Comparison of ENCODE assay signal across 8 cellular contexts in the genomic region with DNA sequence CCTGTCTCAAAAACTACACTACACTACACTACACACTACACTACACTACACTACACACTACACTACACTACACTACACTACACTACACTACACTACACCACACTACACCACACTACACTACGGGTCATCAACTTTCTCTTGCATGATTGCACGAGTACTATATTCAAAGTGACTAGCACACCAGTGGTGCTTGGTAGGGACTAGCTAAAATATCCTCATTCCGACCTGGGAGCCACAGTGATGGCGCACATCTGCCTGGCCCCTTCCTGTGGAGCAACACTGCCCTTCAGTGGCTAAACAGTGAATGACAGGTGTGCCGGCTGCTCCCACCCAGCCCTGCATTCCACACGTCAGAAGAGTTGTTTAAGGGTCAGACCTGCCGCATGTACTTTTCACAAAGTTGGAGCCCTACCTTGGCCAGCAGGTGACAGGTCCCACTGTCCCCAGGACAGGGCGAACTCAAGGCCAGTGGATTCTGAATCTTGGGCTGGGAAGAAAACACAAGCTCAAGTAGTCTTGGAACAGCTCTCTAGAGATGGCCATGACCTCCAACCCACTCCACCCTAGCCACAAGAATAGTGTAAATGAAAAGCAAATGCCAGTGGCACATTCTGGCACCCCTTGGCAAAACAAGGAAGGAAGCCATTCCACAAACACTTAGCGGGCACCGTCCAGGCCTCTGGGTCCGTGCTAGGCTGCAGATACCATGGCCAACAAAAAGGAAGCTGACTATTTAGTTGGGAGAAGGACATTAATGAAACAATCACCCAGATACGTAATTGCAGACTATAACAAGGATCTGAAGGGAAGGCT. TPM values are rescaled to one million over a fixed set of nuclear protein-coding genes. Genes with fewer than 3 reads are reported as not detected.
DNase-seq lines count a peak whose midpoint lies in the region; ATAC-seq and TF ChIP-seq lines count a peak whose summit lies in the region.

No MANE protein-coding gene starts in this region.

- H3K36me3 ChIP-seq in breast epithelium, result no peaks in the 10 kb centered on the region

- H3K4me3 ChIP-seq in AG04450 (ENCODE audit: low read depth, low read length) (no peak overlapping the region), breast epithelium (no peak overlapping the region)

- peak; percentile 72 for ATAC-seq in GM18861 (IDR thresholded peaks at IDR 0.05; ENCODE audit: unreplicated experiment)
- ATAC-seq in HG03064 (IDR thresholded peaks at IDR 0.05; ENCODE audit: low read depth, unreplicated experiment), result peak; percentile 86

- TF ChIP-seq POLR2A in breast epithelium (IDR thresholded peaks at IDR 0.05), result no peak

- POLR2A ChIA-PET in AG04450 (lab: Yijun Ruan, JAX), result interaction anchor here (0.5 to 1.6 kb wide), 11 partner anchors 24 to 1435 kb away, joined by 3 to 10 read pairs (median 5); a partner anchor contains a TSS

- CTCF ChIA-PET in AG04450 (lab: Charles Lee), result interaction anchor here (0.6 to 4.1 kb wide), 59 partner anchors 9 to 1001 kb away, joined by 3 to 59 read pairs (median 4); a partner anchor contains a TSS

- intact Hi-C loops in breast epithelium (cut with DNase I; ENCODE audit: low total_unique reads), result loop anchor here (10.0 kb wide), 1 partner anchor 328 kb away; no protein-coding TSS in a partner anchor

- H3K9me3 ChIP-seq in AG04450 (ENCODE audit: control insufficient read depth, insufficient read depth, low read length), result no peaks in the 10 kb centered on the region
- H3K9me3 ChIP-seq in breast epithelium, result no peaks in the 10 kb centered on the region

- no peak overlapping the region for H3K27ac ChIP-seq in AG04450 (ENCODE audit: low read depth, low read length)
- H3K27ac ChIP-seq in VCaP, result no peak overlapping the region
- H3K27ac ChIP-seq in breast epithelium, result peak overlapping the region in 1 of 2 donors; percentile 35

- DNase-seq in AG04450 (ENCODE audit: low read depth, low spot score) (peak; percentile 47), NCI-H2196 treated with DMSO at 0.1 percent for 48 hours (lab: John Stamatoyannopoulos, UW; ENCODE audit: unreplicated experiment) (peak; percentile 63), breast epithelium (ENCODE audit: low spot score in 2 of 2) (peak; percentile 67 to 70), kidney glomerular epithelial cell (lab: John Stamatoyannopoulos, UW) (peak; percentile 71)
- peak; percentile 73 to 76 for DNase-seq in stimulated activated CD4-positive, alpha-beta T cell treated with anti-CD3 and anti-CD28 coated beads, Interleukin-2, amount 100 ng/mL, for 24 hours

- no peaks in the 10 kb centered on the region for H3K4me1 ChIP-seq in breast epithelium

- TF ChIP-seq CTCF in AG04450 (IDR thresholded peaks at IDR 0.05; ENCODE audit: low read depth, low read length), result peak; percentile 97
- TF ChIP-seq CTCF in VCaP (conservative IDR thresholded peaks at IDR 0.05), result peak; percentile 94
- peak; percentile 88 to 98 (median 98) for TF ChIP-seq CTCF in breast epithelium (IDR thresholded peaks at IDR 0.05)

- H3K27me3 ChIP-seq in AG04450 (ENCODE audit: control insufficient read depth, insufficient read depth, low read length) (no peaks in the 10 kb centered on the region), breast epithelium (no peaks in the 10 kb centered on the region)

RNA-seq across cellular contexts. Expression of a gene that starts 45.9 kb away (rescaled TPM):
- 0.05 and 0.07 TPM in 2 replicates for polyA plus RNA-seq in AG04450 (2011; rRNA removed)
- polyA minus RNA-seq in AG04450 (2011; rRNA and poly(A)+ RNA removed), result not detected in 2 replicates
- total RNA-seq in breast epithelium, result 10 to 100 TPM in 2 of 3 donors, under 1 TPM in 1; 0.48 to 50.3 (median 39.3) TPM
